Comparison of ENCODE assay signal across 23 cellular contexts in the genomic region with DNA sequence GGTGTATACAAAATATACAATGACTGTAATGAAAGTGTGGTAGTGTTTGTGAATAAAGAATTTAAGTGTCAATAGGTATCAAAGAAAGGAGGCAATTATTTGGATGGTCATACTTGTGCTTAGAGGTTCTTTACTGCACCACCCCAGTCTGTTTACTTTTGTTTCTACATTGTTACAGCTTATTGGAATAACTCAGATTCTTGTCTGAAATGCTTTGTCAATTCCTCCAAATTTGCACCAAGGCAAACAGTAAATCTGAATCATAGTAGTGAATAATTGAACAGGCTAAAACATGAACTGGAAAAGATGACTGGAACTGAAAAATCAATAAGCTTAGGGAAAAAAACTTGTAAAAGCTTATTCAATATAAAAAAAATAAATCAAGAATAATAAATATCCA.
"Had no signal": no experiment of that assay in that cellular context is flagged by ENCODE, and none has a peak within 500 bp of the region (broad histone marks: within the 10 kb centered on the region; RNA-seq: fewer than 3 reads in every experiment).

No MANE protein-coding gene starts in this region.

- DNase-seq: activated B cell treated with CpG ODN at 0.5 μM for 24 hours; activated CD4-positive, alpha-beta memory T cell treated with anti-CD3 and anti-CD28 coated beads, Interleukin-2, amount 10 ng/mL, durations not matched to agents 7 days and 5 days; activated CD4-positive, alpha-beta T cell treated with anti-CD3 and anti-CD28 coated beads for 4 hours; activated CD8-positive, alpha-beta memory T cell treated with anti-CD3 and anti-CD28 coated beads, Interleukin-2, amount 10 ng/mL, durations not matched to agents 7 days and 5 days; activated naive CD4-positive, alpha-beta T cell treated with anti-CD3 and anti-CD28 coated beads, Interleukin-2, amount 50 U/mL, for 16 hours; dermis blood vessel endothelial cell; effector memory CD8-positive, alpha-beta T cell; gastrocnemius medialis; head of caudate nucleus; left ventricle myocardium inferior; mesendoderm; naive thymus-derived CD4-positive, alpha-beta T cell; ovary; sigmoid colon; spleen; stimulated activated CD4-positive, alpha-beta T cell treated with anti-CD3 and anti-CD28 coated beads, Interleukin-4, amount 100 ng/mL, for 4 hours; stimulated activated naive CD4-positive, alpha-beta T cell; T-cell; upper lobe of right lung had no signal

- H3K9me3 ChIP-seq: gastrocnemius medialis, ovary, sigmoid colon, upper lobe of right lung had no signal

- H3K4me1 ChIP-seq: left ventricle myocardium inferior, sigmoid colon, upper lobe of right lung had no signal

- H3K9me3 Mint-ChIP-seq: activated B cell treated with CpG ODN at 0.5 μM for 24 hours; activated CD4-positive, alpha-beta memory T cell treated with anti-CD3 and anti-CD28 coated beads, Interleukin-2, amount 10 ng/mL, durations not matched to agents 7 days and 5 days; activated T-helper 2 cell treated with anti-CD3 and anti-CD28 coated beads, Interferon-gamma antibody, Interleukin-2, Interleukin-4, amounts not matched to agents 10 μg/mL and 5 μg/mL and 100 μg/mL, durations not matched to agents 14 hours and 24 hours and 36 hours; effector memory CD8-positive, alpha-beta T cell; naive thymus-derived CD4-positive, alpha-beta T cell had no signal

- ATAC-seq: activated CD8-positive, alpha-beta memory T cell treated with anti-CD3 and anti-CD28 coated beads, Interleukin-2, amount 10 ng/mL, durations not matched to agents 7 days and 5 days; effector memory CD8-positive, alpha-beta T cell; gastrocnemius medialis; naive thymus-derived CD4-positive, alpha-beta T cell; SK-N-SH treated with all-trans-retinoic acid at 6 μM for 48 hours; T-cell; upper lobe of right lung had no signal

- H3K36me3 Mint-ChIP-seq: activated CD8-positive, alpha-beta memory T cell treated with anti-CD3 and anti-CD28 coated beads, Interleukin-2, amount 10 ng/mL, durations not matched to agents 7 days and 5 days had no signal

- H3K27ac Mint-ChIP-seq: activated B cell treated with CpG ODN at 0.5 μM for 24 hours; activated CD4-positive, alpha-beta memory T cell treated with anti-CD3 and anti-CD28 coated beads, Interleukin-2, amount 10 ng/mL, durations not matched to agents 7 days and 5 days; activated CD8-positive, alpha-beta memory T cell treated with anti-CD3 and anti-CD28 coated beads, Interleukin-2, amount 10 ng/mL, durations not matched to agents 7 days and 5 days; activated T-helper 2 cell treated with anti-CD3 and anti-CD28 coated beads, Interferon-gamma antibody, Interleukin-2, Interleukin-4, amounts not matched to agents 10 μg/mL and 5 μg/mL and 100 μg/mL, durations not matched to agents 14 hours and 24 hours and 36 hours; effector memory CD8-positive, alpha-beta T cell; naive thymus-derived CD4-positive, alpha-beta T cell; T-cell had no signal

- H3K4me3 Mint-ChIP-seq: activated B cell treated with CpG ODN at 0.5 μM for 24 hours; activated CD4-positive, alpha-beta memory T cell treated with anti-CD3 and anti-CD28 coated beads, Interleukin-2, amount 10 ng/mL, durations not matched to agents 7 days and 5 days; activated CD8-positive, alpha-beta memory T cell treated with anti-CD3 and anti-CD28 coated beads, Interleukin-2, amount 10 ng/mL, durations not matched to agents 7 days and 5 days; effector memory CD8-positive, alpha-beta T cell; naive thymus-derived CD4-positive, alpha-beta T cell; T-cell had no signal

- H3K27me3 ChIP-seq: cardiac muscle cell, gastrocnemius medialis, ovary, sigmoid colon, spleen, upper lobe of right lung had no signal

- H3K27ac ChIP-seq: cardiac muscle cell, gastrocnemius medialis, left ventricle myocardium inferior, ovary, sigmoid colon, spleen, upper lobe of right lung had no signal

- H3K4me3 ChIP-seq: cardiac muscle cell, gastrocnemius medialis, left ventricle myocardium inferior, ovary, sigmoid colon, spleen, upper lobe of right lung had no signal

- H3K4me1 Mint-ChIP-seq: activated B cell treated with CpG ODN at 0.5 μM for 24 hours; activated CD4-positive, alpha-beta memory T cell treated with anti-CD3 and anti-CD28 coated beads, Interleukin-2, amount 10 ng/mL, durations not matched to agents 7 days and 5 days; activated CD8-positive, alpha-beta memory T cell treated with anti-CD3 and anti-CD28 coated beads, Interleukin-2, amount 10 ng/mL, durations not matched to agents 7 days and 5 days; T-cell had no signal

- FAIRE-seq: astrocyte had no signal

- H3K36me3 ChIP-seq: cardiac muscle cell, gastrocnemius medialis, left ventricle myocardium inferior, ovary, sigmoid colon, spleen, upper lobe of right lung had no signal

- H3K27me3 Mint-ChIP-seq: activated B cell treated with CpG ODN at 0.5 μM for 24 hours; activated CD4-positive, alpha-beta memory T cell treated with anti-CD3 and anti-CD28 coated beads, Interleukin-2, amount 10 ng/mL, durations not matched to agents 7 days and 5 days; activated CD8-positive, alpha-beta memory T cell treated with anti-CD3 and anti-CD28 coated beads, Interleukin-2, amount 10 ng/mL, durations not matched to agents 7 days and 5 days; effector memory CD8-positive, alpha-beta T cell; naive thymus-derived CD4-positive, alpha-beta T cell; T-cell had no signal
